In the genomic region with DNA sequence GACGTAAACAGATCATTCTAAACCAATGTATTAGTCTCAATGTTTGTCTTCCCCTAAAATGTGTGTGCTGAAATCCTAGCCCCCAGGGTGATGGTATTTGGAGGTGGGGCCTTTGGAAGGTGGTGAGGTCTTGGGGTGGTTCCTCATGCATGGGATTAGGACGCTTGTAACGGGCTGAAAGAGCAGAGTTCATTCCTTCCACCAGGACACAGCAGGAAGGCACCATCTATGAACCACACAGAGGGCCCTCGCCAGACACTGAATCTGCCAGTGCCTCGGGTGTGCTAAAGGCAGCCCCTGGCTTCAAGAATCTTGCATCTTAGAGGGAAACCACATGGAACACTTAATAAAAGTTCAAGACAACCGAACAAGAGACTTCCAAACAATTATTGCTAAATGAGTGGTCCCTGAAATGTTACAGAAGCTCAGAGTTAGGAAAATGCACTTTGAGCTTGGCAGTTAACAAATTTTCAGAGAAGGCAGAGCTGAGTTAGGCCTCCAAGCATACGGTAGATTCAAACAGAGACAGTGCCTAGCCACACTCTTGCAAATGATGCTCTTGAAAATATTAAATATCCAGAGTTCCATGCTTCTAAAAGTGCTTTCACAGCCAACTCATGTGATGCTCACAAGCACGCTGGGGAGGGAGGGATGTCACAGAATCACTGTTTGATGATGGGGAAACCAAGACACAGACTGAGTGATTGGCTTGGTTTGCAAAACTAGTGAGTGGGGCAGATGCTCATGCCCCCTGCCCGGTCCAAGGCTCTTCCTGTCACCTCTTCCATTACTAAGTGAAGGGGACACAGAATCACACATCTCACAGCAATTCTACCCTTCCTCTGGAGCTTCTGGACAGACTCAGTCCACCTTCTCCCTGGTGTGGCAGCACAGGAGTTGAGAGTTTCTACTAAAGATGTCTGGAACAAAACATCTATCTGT, we compare ENCODE assay signal across 33 cellular contexts. TPM values are rescaled to one million over a fixed set of nuclear protein-coding genes. Genes with fewer than 3 reads are reported as not detected.
DNase-seq lines count a peak whose midpoint lies in the region; ATAC-seq lines count a peak whose summit lies in the region.
"Had no signal": no experiment of that assay in that cellular context is flagged by ENCODE, and none has a peak within 500 bp of the region (broad histone marks: within the 10 kb centered on the region; RNA-seq: fewer than 3 reads in every experiment).

No MANE protein-coding gene starts in this region.

- peaks cover 22% of the 10 kb centered on the region for H3K36me3 ChIP-seq in CD8-positive, alpha-beta memory T cell (ENCODE audit: insufficient read depth, low read length)
- H3K36me3 ChIP-seq: ovary had no signal

- H3K4me3 ChIP-seq in CD8-positive, alpha-beta memory T cell (ENCODE audit: low read length), result no peak overlapping the region
- H3K4me3 ChIP-seq: coronary artery, gastrocnemius medialis, ovary, skin epidermis, vagina had no signal

- H3K9me3 ChIP-seq in CD8-positive, alpha-beta memory T cell (ENCODE audit: low read length), result no peaks in the 10 kb centered on the region
- H3K9me3 ChIP-seq: BE2C, Caco-2, gastrocnemius medialis, ovary, vagina had no signal

- POLR2A ChIA-PET in CD8-positive, alpha-beta memory T cell (lab: Charles Lee), result no interaction called here

- peaks cover 21% of the 10 kb centered on the region for H3K36me3 Mint-ChIP-seq in central memory CD8-positive, alpha-beta T cell (ENCODE audit: insufficient read depth)
- H3K36me3 Mint-ChIP-seq in naive B cell, result peaks cover 8 to 9% of the 10 kb centered on the region in 2 donors
- H3K36me3 Mint-ChIP-seq in CD8-positive, alpha-beta memory T cell, result peaks cover 14 to 91% (median 27%) of the 10 kb centered on the region in 3 donors

- H3K4me1 ChIP-seq in CD8-positive, alpha-beta memory T cell (ENCODE audit: insufficient read depth, low read length), result peaks cover 6% of the 10 kb centered on the region
- H3K4me1 ChIP-seq: BE2C, Caco-2 had no signal

- no peak for DNase-seq in stimulated activated naive CD8-positive, alpha-beta T cell treated with anti-CD3 and anti-CD28 coated beads, Interleukin-15, amount 100 ng/mL, for 72 hours
- no peak for DNase-seq in stimulated activated naive CD8-positive, alpha-beta T cell treated with anti-CD3 and anti-CD28 coated beads, Interleukin-15, Interleukin-2, amounts not matched to agents 100 U/mL and 50 U/mL, for 24 hours
- DNase-seq in central memory CD8-positive, alpha-beta T cell (ENCODE audit: low spot score in 2 of 2), result no peak
- DNase-seq in naive B cell (no peak), NCI-H1092 (lab: John Stamatoyannopoulos, UW) (no peak)
- no peak for DNase-seq in stimulated activated CD4-positive, alpha-beta T cell treated with anti-CD3 and anti-CD28 coated beads, Interleukin-4, amount 100 ng/mL, for 24 hours
- DNase-seq in activated CD4-positive, CD25-positive, alpha-beta regulatory T cell (lab: John Stamatoyannopoulos, UW), result no peak
- DNase-seq in CD8-positive, alpha-beta memory T cell, result no peak
- DNase-seq: activated CD4-positive, alpha-beta T cell treated with anti-CD3 and anti-CD28 coated beads for 1 hour; activated naive CD4-positive, alpha-beta T cell treated with anti-CD3 and anti-CD28 coated beads, Interleukin-2, amount 50 U/mL, for 16 hours; BE2C; Caco-2; DMS53; gastrocnemius medialis; HCEC 1CT; Karpas-422; kidney; left ventricle myocardium superior; NCI-H1417 treated with DMSO at 0.1 percent for 48 hours; NCI-H2029 treated with DMSO at 0.1 percent for 48 hours; NCI-H2227 treated with DMSO at 0.1 percent for 48 hours; NCI-H69; ovary; Right ventricle myocardium superior; T-helper 17 cell had no signal

- H3K4me1 Mint-ChIP-seq in stimulated activated naive CD8-positive, alpha-beta T cell treated with anti-CD3 and anti-CD28 coated beads, Interleukin-15, amount 100 ng/mL, for 72 hours, result peaks cover 45% of the 10 kb centered on the region
- peaks cover 23% of the 10 kb centered on the region for H3K4me1 Mint-ChIP-seq in central memory CD8-positive, alpha-beta T cell
- H3K4me1 Mint-ChIP-seq in naive B cell, result peaks cover 35 to 98% (median 83%) of the 10 kb centered on the region in 3 donors
- peaks cover 14 to 24% (median 23%) of the 10 kb centered on the region in 3 donors for H3K4me1 Mint-ChIP-seq in CD8-positive, alpha-beta memory T cell

- peak overlapping the region; percentile 36 to 51 for H3K27ac Mint-ChIP-seq in stimulated activated naive CD8-positive, alpha-beta T cell treated with anti-CD3 and anti-CD28 coated beads, Interleukin-15, amount 100 ng/mL, for 72 hours
- H3K27ac Mint-ChIP-seq in central memory CD8-positive, alpha-beta T cell (ENCODE audit: low read depth), result peak overlapping the region; percentile 77
- H3K27ac Mint-ChIP-seq in naive B cell, result peak overlapping the region in 5 of 6 donors; percentile 35 to 92 (median 90)
- H3K27ac Mint-ChIP-seq in CD8-positive, alpha-beta memory T cell, result peak overlapping the region in 4 of 8 donors; percentile 2 to 63 (median 51)
- H3K27ac Mint-ChIP-seq: activated T-helper 17 cell treated with anti-CD3 and anti-CD28 coated beads, Interleukin-2, amount 50 U/mL, for 72 hours; mesothelial cell of epicardium; T-helper 17 cell had no signal

- no peak overlapping the region for H3K27ac ChIP-seq in CD8-positive, alpha-beta memory T cell (ENCODE audit: low read depth, low read length)
- H3K27ac ChIP-seq: coronary artery, ovary had no signal

- no peak overlapping the region for H3K4me3 Mint-ChIP-seq in stimulated activated naive CD8-positive, alpha-beta T cell treated with anti-CD3 and anti-CD28 coated beads, Interleukin-15, amount 100 ng/mL, for 72 hours
- H3K4me3 Mint-ChIP-seq in central memory CD8-positive, alpha-beta T cell, result no peak overlapping the region
- peak overlapping the region in 3 of 8 donors; percentile 12 to 48 (median 12) for H3K4me3 Mint-ChIP-seq in naive B cell
- H3K4me3 Mint-ChIP-seq in CD8-positive, alpha-beta memory T cell, result no peak overlapping the region
- H3K4me3 Mint-ChIP-seq: activated T-helper 17 cell treated with anti-CD3 and anti-CD28 coated beads, Interleukin-2, amount 50 U/mL, for 72 hours; mesothelial cell of epicardium; stimulated activated naive CD8-positive, alpha-beta T cell treated with anti-CD3 and anti-CD28 coated beads, Interleukin-15, Interleukin-2, amounts not matched to agents 100 ng/mL and 50 ng/mL, for 24 hours; T-helper 17 cell had no signal

- CTCF ChIA-PET in CD8-positive, alpha-beta memory T cell (lab: Charles Lee), result no interaction called here

- H3K27me3 Mint-ChIP-seq in stimulated activated naive CD8-positive, alpha-beta T cell treated with anti-CD3 and anti-CD28 coated beads, Interleukin-15, amount 100 ng/mL, for 72 hours, result no peaks in the 10 kb centered on the region
- no peaks in the 10 kb centered on the region for H3K27me3 Mint-ChIP-seq in central memory CD8-positive, alpha-beta T cell
- no peaks in the 10 kb centered on the region for H3K27me3 Mint-ChIP-seq in naive B cell
- H3K27me3 Mint-ChIP-seq in CD8-positive, alpha-beta memory T cell, result no peaks in the 10 kb centered on the region
- H3K27me3 Mint-ChIP-seq: activated T-helper 17 cell treated with anti-CD3 and anti-CD28 coated beads, Interleukin-2, amount 50 U/mL, for 72 hours; stimulated activated naive CD8-positive, alpha-beta T cell treated with anti-CD3 and anti-CD28 coated beads, Interleukin-15, Interleukin-2, amounts not matched to agents 100 ng/mL and 50 ng/mL, for 24 hours; T-helper 17 cell had no signal

- H3K9me3 Mint-ChIP-seq in stimulated activated naive CD8-positive, alpha-beta T cell treated with anti-CD3 and anti-CD28 coated beads, Interleukin-15, amount 100 ng/mL, for 72 hours, result no peaks in the 10 kb centered on the region
- H3K9me3 Mint-ChIP-seq in central memory CD8-positive, alpha-beta T cell, result no peaks in the 10 kb centered on the region
- H3K9me3 Mint-ChIP-seq in naive B cell, result no peaks in the 10 kb centered on the region
- no peaks in the 10 kb centered on the region for H3K9me3 Mint-ChIP-seq in CD8-positive, alpha-beta memory T cell
- H3K9me3 Mint-ChIP-seq: activated T-helper 17 cell treated with anti-CD3 and anti-CD28 coated beads, Interleukin-2, amount 50 U/mL, for 72 hours; mesothelial cell of epicardium; stimulated activated naive CD8-positive, alpha-beta T cell treated with anti-CD3 and anti-CD28 coated beads, Interleukin-15, Interleukin-2, amounts not matched to agents 100 ng/mL and 50 ng/mL, for 24 hours had no signal

- H3K27me3 ChIP-seq in CD8-positive, alpha-beta memory T cell (ENCODE audit: insufficient read depth, low read length, poor library complexity, severe bottlenecking), result no peaks in the 10 kb centered on the region
- H3K27me3 ChIP-seq: BE2C, gastrocnemius medialis, ovary, vagina had no signal

- ATAC-seq in stimulated activated naive CD8-positive, alpha-beta T cell treated with anti-CD3 and anti-CD28 coated beads, Interleukin-15, amount 100 ng/mL, for 72 hours, result no peak
- no peak for ATAC-seq in stimulated activated naive CD8-positive, alpha-beta T cell treated with anti-CD3 and anti-CD28 coated beads, Interleukin-15, Interleukin-2, amounts not matched to agents 100 U/mL and 50 U/mL, for 24 hours
- no peak for ATAC-seq in central memory CD8-positive, alpha-beta T cell (replicated peaks; ENCODE audit: extremely low read depth, poor library complexity, severe bottlenecking)
- no peak for ATAC-seq in naive B cell (ENCODE audit: low read depth in 2 of 2)
- ATAC-seq: activated T-helper 17 cell treated with anti-CD3 and anti-CD28 coated beads, Interleukin-2, amount 50 U/mL, for 72 hours; gastrocnemius medialis; left ventricle myocardium superior; Panc1; SK-N-SH treated with all-trans-retinoic acid at 6 μM for 48 hours; T-helper 17 cell had no signal

RNA-seq across cellular contexts. Expression of a gene that starts 27.4 kb away (rescaled TPM):
- 10 to 100 TPM; 21.9 to 50.4 (median 26.7) TPM for polyA plus RNA-seq in naive B cell (ENCODE audit: low read depth in 6 of 6)
- total RNA-seq in CD8-positive, alpha-beta memory T cell, result 10 to 100 TPM; 21.8 to 23.2 TPM
- polyA plus RNA-seq in CD8-positive, alpha-beta memory T cell, result 14.9 TPM
